Comparison of ENCODE assay signal across 19 cellular contexts in genomic region chr7:34327681-34328080, GRCh38.
"Had no signal": no experiment of that assay in that cellular context is flagged by ENCODE, and none has a peak within 500 bp of the region (broad histone marks: within the 10 kb centered on the region; RNA-seq: fewer than 3 reads in every experiment).

No MANE protein-coding gene starts in this region.

- H3K27me3 ChIP-seq: right lobe of liver had no signal

- H3K27ac ChIP-seq: heart right ventricle, left lung, right lobe of liver had no signal

- H3K9me3 Mint-ChIP-seq: activated B cell treated with CpG ODN at 0.5 μM for 24 hours; activated CD4-positive, alpha-beta T cell treated with anti-CD3 and anti-CD28 coated beads, Interleukin-2, amount 10 ng/mL, durations not matched to agents 24 days and 14 days; activated naive CD4-positive, alpha-beta T cell treated with anti-CD3 and anti-CD28 coated beads, Interleukin-2, amount 50 U/mL, for 24 hours; activated T-helper 2 cell treated with anti-CD3 and anti-CD28 coated beads, Interferon-gamma antibody, Interleukin-2, Interleukin-4, amounts not matched to agents 10 μg/mL and 5 μg/mL and 100 μg/mL, durations not matched to agents 14 hours and 24 hours and 36 hours; memory B cell; natural killer cell treated with Interleukin-12 subunit alpha and Interleukin-12 subunit beta and Interleukin-15 and Interleukin-18, amount 100 ng/mL, for 72 hours; stimulated activated naive B cell treated with anti-CD40 and anti-IgM and Interleukin-4, amounts not matched to agents 10 μg/mL and 1 μg/mL and 100 μg/mL, for 72 hours; T-helper 1 cell treated with Interleukin-12 subunit alpha and Interleukin-12 subunit beta and Interleukin-4 antibody, amounts not matched to agents 30 μg/mL and 1 μg/mL, for 36 hours; type B pancreatic cell had no signal

- H3K4me1 Mint-ChIP-seq: activated B cell treated with CpG ODN at 0.5 μM for 24 hours; activated naive CD4-positive, alpha-beta T cell treated with anti-CD3 and anti-CD28 coated beads, Interleukin-2, amount 50 U/mL, for 24 hours; memory B cell; stimulated activated naive B cell treated with anti-CD40 and anti-IgM and Interleukin-4, amounts not matched to agents 10 μg/mL and 1 μg/mL and 100 μg/mL, for 72 hours had no signal

- H3K27me3 Mint-ChIP-seq: activated B cell treated with CpG ODN at 0.5 μM for 24 hours; activated CD4-positive, alpha-beta T cell treated with anti-CD3 and anti-CD28 coated beads, Interleukin-2, amount 10 ng/mL, durations not matched to agents 24 days and 14 days; memory B cell; progenitor cell of endocrine pancreas; type B pancreatic cell had no signal

- H3K36me3 Mint-ChIP-seq: activated naive CD4-positive, alpha-beta T cell treated with anti-CD3 and anti-CD28 coated beads, Interleukin-2, amount 50 U/mL, for 24 hours; memory B cell; natural killer cell treated with Interleukin-12 subunit alpha and Interleukin-12 subunit beta and Interleukin-15 and Interleukin-18, amount 100 ng/mL, for 72 hours; stimulated activated naive B cell treated with anti-CD40 and anti-IgM and Interleukin-4, amounts not matched to agents 10 μg/mL and 1 μg/mL and 100 μg/mL, for 72 hours; type B pancreatic cell had no signal

- H3K4me3 Mint-ChIP-seq: activated B cell treated with CpG ODN at 0.5 μM for 24 hours; activated CD4-positive, alpha-beta T cell treated with anti-CD3 and anti-CD28 coated beads, Interleukin-2, amount 10 ng/mL, durations not matched to agents 24 days and 14 days; activated naive CD4-positive, alpha-beta T cell treated with anti-CD3 and anti-CD28 coated beads, Interleukin-2, amount 50 U/mL, for 24 hours; memory B cell; natural killer cell treated with Interleukin-12 subunit alpha and Interleukin-12 subunit beta and Interleukin-15 and Interleukin-18, amount 100 ng/mL, for 72 hours; stimulated activated naive B cell treated with anti-CD40 and anti-IgM and Interleukin-4, amounts not matched to agents 10 μg/mL and 1 μg/mL and 100 μg/mL, for 72 hours; T-helper 1 cell treated with Interleukin-12 subunit alpha and Interleukin-12 subunit beta and Interleukin-4 antibody, amounts not matched to agents 30 μg/mL and 1 μg/mL, for 36 hours; type B pancreatic cell had no signal

- DNase-seq: activated B cell treated with CpG ODN at 0.5 μM for 24 hours; activated CD4-positive, alpha-beta T cell treated with anti-CD3 and anti-CD28 coated beads, Interleukin-2, amount 10 ng/mL, durations not matched to agents 24 days and 14 days; amniotic stem cell; foreskin melanocyte; heart right ventricle; islet precursor cell; left lung; nucleus accumbens; right lobe of liver; stimulated activated CD4-positive, alpha-beta T cell treated with anti-CD3 and anti-CD28 coated beads, Interleukin-2, amount 100 ng/mL, for 24 hours; stimulated activated naive B cell treated with anti-CD40 and anti-IgM and Interleukin-4, amounts not matched to agents 10 μg/mL and 1 μg/mL and 100 μg/mL, for 72 hours had no signal

- H3K27ac Mint-ChIP-seq: activated B cell treated with CpG ODN at 0.5 μM for 24 hours; activated CD4-positive, alpha-beta T cell treated with anti-CD3 and anti-CD28 coated beads, Interleukin-2, amount 10 ng/mL, durations not matched to agents 24 days and 14 days; activated naive CD4-positive, alpha-beta T cell treated with anti-CD3 and anti-CD28 coated beads, Interleukin-2, amount 50 U/mL, for 24 hours; activated T-helper 2 cell treated with anti-CD3 and anti-CD28 coated beads, Interferon-gamma antibody, Interleukin-2, Interleukin-4, amounts not matched to agents 10 μg/mL and 5 μg/mL and 100 μg/mL, durations not matched to agents 14 hours and 24 hours and 36 hours; memory B cell; natural killer cell treated with Interleukin-12 subunit alpha and Interleukin-12 subunit beta and Interleukin-15 and Interleukin-18, amount 100 ng/mL, for 72 hours; progenitor cell of endocrine pancreas; stimulated activated naive B cell treated with anti-CD40 and anti-IgM and Interleukin-4, amounts not matched to agents 10 μg/mL and 1 μg/mL and 100 μg/mL, for 72 hours; T-helper 1 cell treated with Interleukin-12 subunit alpha and Interleukin-12 subunit beta and Interleukin-4 antibody, amounts not matched to agents 30 μg/mL and 1 μg/mL, for 36 hours; type B pancreatic cell had no signal

- H3K9me3 ChIP-seq: heart right ventricle, left lung, right lobe of liver had no signal

- H3K4me1 ChIP-seq: heart right ventricle, left lung, right lobe of liver had no signal

- H3K36me3 ChIP-seq: heart right ventricle, left lung, right lobe of liver had no signal

- ATAC-seq: esophagus mucosa; heart right ventricle; left lung; natural killer cell treated with Interleukin-12 subunit alpha and Interleukin-12 subunit beta and Interleukin-15 and Interleukin-18, amount 100 ng/mL, for 72 hours; right lobe of liver; stimulated activated naive B cell treated with anti-CD40 and anti-IgM and Interleukin-4, amounts not matched to agents 10 μg/mL and 1 μg/mL and 100 μg/mL, for 72 hours had no signal

- H3K4me3 ChIP-seq: heart right ventricle, left lung, right lobe of liver had no signal
